ENCODE assay signal across 8 cellular contexts in the genomic region with DNA sequence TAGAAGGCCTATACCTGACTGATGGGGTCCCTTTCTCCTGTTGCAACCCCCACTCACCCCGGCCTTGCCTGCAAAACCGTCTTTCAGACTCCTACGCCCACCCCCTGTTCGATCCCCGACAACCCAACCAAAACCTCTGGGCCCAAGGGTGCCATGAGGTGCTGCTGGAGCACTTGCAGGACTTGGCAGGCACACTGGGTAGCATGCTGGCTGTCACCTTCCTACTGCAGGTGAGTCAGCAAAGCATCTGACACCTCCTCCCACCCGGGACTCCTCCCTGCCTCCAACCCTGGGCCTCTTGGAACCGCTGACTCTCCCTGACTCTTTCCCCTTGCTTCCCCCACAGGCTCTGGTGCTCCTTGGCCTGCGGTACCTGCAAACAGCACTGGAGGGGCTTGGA. TPM values are rescaled to one million over a fixed set of nuclear protein-coding genes. Genes with fewer than 3 reads are reported as not detected.
A peak's percentile ranks its signal among the peaks of the same experiment; 100 is the strongest.
DNase-seq lines count a peak whose midpoint lies in the region; ATAC-seq and TF ChIP-seq lines count a peak whose summit lies in the region.

No MANE protein-coding gene starts in this region.

- H3K9me3 ChIP-seq in CD4-positive, alpha-beta T cell (ENCODE audit: control insufficient read depth, low read length): no peaks in the 10 kb centered on the region
- H3K9me3 ChIP-seq in PC-9 (ENCODE audit: insufficient read depth, low read depth) (no peaks in the 10 kb centered on the region), mammary epithelial cell (replicated peaks; ENCODE audit: insufficient read depth, low read length) (no peaks in the 10 kb centered on the region)

- no peaks in the 10 kb centered on the region for H3K9me2 ChIP-seq in PC-9 (ENCODE audit: insufficient read depth)

- H3K27me3 Mint-ChIP-seq in CD4-positive, alpha-beta T cell: no peaks in the 10 kb centered on the region
- H3K27me3 Mint-ChIP-seq in osteocyte (ENCODE audit: unreplicated experiment): no peaks in the 10 kb centered on the region

- no peaks in the 10 kb centered on the region for H4K20me1 ChIP-seq in PC-9 (ENCODE audit: insufficient read depth)
- H4K20me1 ChIP-seq in mammary epithelial cell (ENCODE audit: insufficient read depth, low read length): no peaks in the 10 kb centered on the region

- no TSS peak for BruUV-seq in PC-9 (replicated peaks; lab: Mats Ljungman, UMichigan)
- no TSS peak for BruUV-seq in mammary epithelial cell (replicated peaks; lab: Mats Ljungman, UMichigan)

- H3K9ac ChIP-seq in mammary epithelial cell (ENCODE audit: insufficient read depth, low read length): no peak overlapping the region

- H3K4me2 ChIP-seq in PC-9: peak overlapping the region; percentile 57
- H3K4me2 ChIP-seq in mammary epithelial cell (ENCODE audit: insufficient read depth, low read depth, low read length): no peak overlapping the region

- H3F3A ChIP-seq in PC-9 (ENCODE audit: insufficient read depth, low read depth): peaks cover 47% of the 10 kb centered on the region

- H3K36me3 ChIP-seq in PC-9 (ENCODE audit: low read depth) (peaks cover 6% of the 10 kb centered on the region; the same call in 1 of the 2 replicates), mammary epithelial cell (ENCODE audit: insufficient read depth, low read length) (peaks cover 5% of the 10 kb centered on the region)

- no peak for TF ChIP-seq CTCF in CD4-positive, alpha-beta T cell (IDR thresholded peaks at IDR 0.05)
- TF ChIP-seq CTCF in PC-9 (conservative IDR thresholded peaks at IDR 0.05) (no peak), mammary epithelial cell (conservative IDR thresholded peaks at IDR 0.05 in 1 of 2, IDR thresholded peaks at IDR 0.05 in 1 of 2; ENCODE audit: extremely low read depth in 1 of 2, insufficient read depth in 1 of 2, low read depth in 1 of 2, low read length in 2 of 2) (no peak), osteocyte (IDR thresholded peaks at IDR 0.05) (no peak)

- H2AFZ ChIP-seq in PC-9: no peak overlapping the region
- H2AFZ ChIP-seq in mammary epithelial cell (ENCODE audit: low read depth, low read length): no peak overlapping the region

- in situ Hi-C loops in mammary epithelial cell (cut with MboI; ENCODE audit: low sequenced_read_pairs in 2 of 2): no loop called here

- H3K4me3 Mint-ChIP-seq in CD4-positive, alpha-beta T cell: peak overlapping the region; percentile 88
- H3K4me3 Mint-ChIP-seq in osteocyte (ENCODE audit: unreplicated experiment): no peak overlapping the region

- dilution Hi-C loops in mammary epithelial cell (cut with HindIII; ENCODE audit: low sequenced_read_pairs): no loop called here

- intact Hi-C loops in CD4-positive, alpha-beta T cell (cut with DNase I, micrococcal nuclease): loop anchor here in 1 of 2 experiments (5.0 kb wide), 1 partner anchor 38 kb away; a partner anchor contains a TSS
- intact Hi-C loops in PC-9 (cut with micrococcal nuclease; ENCODE audit: unreplicated experiment) (loop anchor here (5.0 kb wide), 6 partner anchors 33 to 268 kb away; a partner anchor contains a TSS), mammary epithelial cell (cut with micrococcal nuclease) (loop anchor here (5.0 kb wide), 1 partner anchor 38 kb away; a partner anchor contains a TSS)

- H3K36me3 Mint-ChIP-seq in CD4-positive, alpha-beta T cell (ENCODE audit: low read depth): peaks cover 42% of the 10 kb centered on the region
- no peaks in the 10 kb centered on the region for H3K36me3 Mint-ChIP-seq in osteocyte (ENCODE audit: unreplicated experiment)

- peaks cover 36% of the 10 kb centered on the region for H3K4me1 Mint-ChIP-seq in CD4-positive, alpha-beta T cell (ENCODE audit: low read depth)
- peaks cover 19% of the 10 kb centered on the region for H3K4me1 Mint-ChIP-seq in osteocyte (ENCODE audit: unreplicated experiment)

- WGBS in mammary epithelial cell (ENCODE audit: low coverage, missing lambda C conversion rate): 73% methylated on average over 7 of the region's 8 CpGs

- H3K27me3 ChIP-seq in CD4-positive, alpha-beta T cell (ENCODE audit: control insufficient read depth, insufficient read depth, low read length): no peaks in the 10 kb centered on the region
- H3K27me3 ChIP-seq in PC-9 (ENCODE audit: insufficient read depth, low read depth) (no peaks in the 10 kb centered on the region), mammary epithelial cell (ENCODE audit: insufficient read depth, low read length) (no peaks in the 10 kb centered on the region)

- POLR2A ChIA-PET in CD4-positive, alpha-beta T cell (lab: Charles Lee): interaction anchor here (1.0 to 5.7 kb wide), 6 partner anchors 8 to 40 kb away, joined by 3 to 55 read pairs (median 17); a partner anchor contains a TSS
- POLR2A ChIA-PET in PC-9 (lab: Charles Lee; ENCODE audit: unreplicated experiment): no interaction called here

- H3K4me3 ChIP-seq in PC-9 (no peak overlapping the region), mammary epithelial cell (replicated peaks in 1 of 3; ENCODE audit: insufficient read depth in 1 of 3, low read depth in 2 of 3, low read length in 3 of 3) (no peak overlapping the region)

- H3K79me2 ChIP-seq in PC-9 (ENCODE audit: low read depth): peaks cover 18% of the 10 kb centered on the region
- peaks cover 15% of the 10 kb centered on the region for H3K79me2 ChIP-seq in mammary epithelial cell (ENCODE audit: insufficient read depth, low read length)

- CTCF ChIA-PET in CD4-positive, alpha-beta T cell (lab: Charles Lee): no interaction called here
- CTCF ChIA-PET in PC-9 (lab: Charles Lee) (interaction anchor here (0.6 kb wide), 1 partner anchor 239 kb away, joined by 4 read pairs; no protein-coding TSS in a partner anchor), mammary epithelial cell (lab: Charles Lee; ENCODE audit: low non-redundant PET) (no interaction called here)

- H3K4me1 ChIP-seq in PC-9 (replicated peaks; ENCODE audit: insufficient read depth): peaks cover 35% of the 10 kb centered on the region
- H3K4me1 ChIP-seq in mammary epithelial cell (ENCODE audit: insufficient read depth, low read length): peaks cover 35% of the 10 kb centered on the region

- no peak overlapping the region for H3K27ac ChIP-seq in CD4-positive, alpha-beta T cell (ENCODE audit: low read depth, low read length)
- H3K27ac ChIP-seq in PC-9 (peak overlapping the region; percentile 66), mammary epithelial cell (ENCODE audit: insufficient read depth, low read depth, low read length) (no peak overlapping the region)

- ATAC-seq in CD4-positive, alpha-beta T cell (ENCODE audit: poor library complexity): no peak
- no peak for ATAC-seq in GM18520 (IDR thresholded peaks at IDR 0.05; ENCODE audit: unreplicated experiment)

- DNase-seq in CD4-positive, alpha-beta T cell: peak in 2 of 10 experiments; percentile 8 to 16
- DNase-seq in PC-9 (peak; percentile 72 to 75), mammary epithelial cell (peak; percentile 59), osteocyte (ENCODE audit: extremely low spot score, unreplicated experiment) (no peak), NCI-H146 treated with DMSO at 0.1 percent for 48 hours (lab: John Stamatoyannopoulos, UW; ENCODE audit: unreplicated experiment) (no peak), SIG-M5 (lab: John Stamatoyannopoulos, UW) (no peak), NCI-H2029 (lab: John Stamatoyannopoulos, UW) (no peak)

- no peaks in the 10 kb centered on the region for H3K9me3 Mint-ChIP-seq in CD4-positive, alpha-beta T cell
- H3K9me3 Mint-ChIP-seq in osteocyte (ENCODE audit: unreplicated experiment): no peaks in the 10 kb centered on the region

- peak overlapping the region; percentile 88 for H3K27ac Mint-ChIP-seq in CD4-positive, alpha-beta T cell
- H3K27ac Mint-ChIP-seq in osteocyte (ENCODE audit: unreplicated experiment): peak overlapping the region; percentile 68

RNA-seq across cellular contexts. Expression of a gene that starts 1.2 kb away (rescaled TPM):
- under 1 TPM; 0.42 to 0.71 TPM for total RNA-seq in CD4-positive, alpha-beta T cell
- total RNA-seq in PC-9 (2021): 6.2 and 7.0 TPM in 2 replicates
- 1 to 10 TPM; 2.3 TPM for total RNA-seq in mammary epithelial cell
- polyA plus RNA-seq in mammary epithelial cell: 2.1 TPM
- polyA minus RNA-seq in mammary epithelial cell: not detected
- total RNA-seq in osteocyte: 3.3 and 4.4 TPM in 2 replicates

RNA-seq across cellular contexts. Expression of a gene that starts 1.7 kb away (rescaled TPM):
- total RNA-seq in CD4-positive, alpha-beta T cell: 100 to 1,000 TPM; 142 to 144 TPM
- 83.2 and 84.2 TPM in 2 replicates for total RNA-seq in PC-9 (2021)
- total RNA-seq in mammary epithelial cell: 10 to 100 TPM; 21.0 to 46.6 TPM
- polyA plus RNA-seq in mammary epithelial cell: 20.7 TPM
- polyA minus RNA-seq in mammary epithelial cell: 25.2 TPM
- total RNA-seq in osteocyte: 78.8 and 80.9 TPM in 2 replicates

RNA-seq across cellular contexts. Expression of a gene that starts 7.5 kb away (rescaled TPM):
- 10 to 100 TPM; 47.2 to 49.5 TPM for total RNA-seq in CD4-positive, alpha-beta T cell
- 38.9 and 60.5 TPM in 2 replicates for total RNA-seq in PC-9 (2021)
- total RNA-seq in mammary epithelial cell: 10 to 100 TPM; 37.8 to 42.0 TPM
- 29.4 TPM for polyA plus RNA-seq in mammary epithelial cell
- polyA minus RNA-seq in mammary epithelial cell: 14.2 TPM
- 35.8 and 41.4 TPM in 2 replicates for total RNA-seq in osteocyte

RNA-seq across cellular contexts. Expression of a gene that starts 12.6 kb away (rescaled TPM):
- 100 to 1,000 TPM; 167 to 172 TPM for total RNA-seq in CD4-positive, alpha-beta T cell
- total RNA-seq in PC-9 (2021) (96.6 and 120 TPM in 2 replicates), mammary epithelial cell (100 to 1,000 TPM; 157 to 169 TPM), osteocyte (91.6 and 107 TPM in 2 replicates)
- polyA plus RNA-seq in mammary epithelial cell: 39.3 TPM
- polyA minus RNA-seq in mammary epithelial cell: 227 TPM

RNA-seq across cellular contexts. Expression of a gene that starts 23.0 kb away (rescaled TPM):
- total RNA-seq in CD4-positive, alpha-beta T cell: 10 to 100 TPM; 25.5 to 26.2 TPM
- 39.3 and 40.5 TPM in 2 replicates for total RNA-seq in PC-9 (2021)
- 10 to 100 TPM in 1 of 2 donors, 1 to 10 TPM in 1; 7.8 to 18.5 TPM for total RNA-seq in mammary epithelial cell
- 12.2 TPM for polyA plus RNA-seq in mammary epithelial cell
- 11.7 TPM for polyA minus RNA-seq in mammary epithelial cell
- 12.7 and 15.6 TPM in 2 replicates for total RNA-seq in osteocyte

Comparison
In these comparisons a context has a peak if more than half of its experiments do, and no peak if none do; other contexts are left out.
1. DNase-seq: peak in PC-9 (2 of 2) and mammary epithelial cell (single experiment); none in osteocyte (single experiment), NCI-H146 treated with DMSO at 0.1 percent for 48 hours (single experiment), SIG-M5 (single experiment) and NCI-H2029 (single experiment).